In genomic region chr17:28331891-28332420, GRCh38 we compare ENCODE assay signal across 27 cellular contexts. TPM values are rescaled to one million over a fixed set of nuclear protein-coding genes. Genes with fewer than 3 reads are reported as not detected.
A peak's percentile ranks its signal among the peaks of the same experiment; 100 is the strongest.
DNase-seq lines count a peak whose midpoint lies in the region; ATAC-seq and TF ChIP-seq lines count a peak whose summit lies in the region.
"Had no signal": no experiment of that assay in that cellular context is flagged by ENCODE, and none has a peak within 500 bp of the region (broad histone marks: within the 10 kb centered on the region; RNA-seq: fewer than 3 reads in every experiment).

No MANE protein-coding gene starts in this region.

- peak in 1 of 2 experiments; percentile 47 for DNase-seq in Caco-2
- peak; percentile 39 to 71 (median 67) for DNase-seq in body of pancreas
- DNase-seq in neural progenitor cell (ENCODE audit: low spot score), result no peak
- no peak for DNase-seq in DMS 273 (lab: John Stamatoyannopoulos, UW; ENCODE audit: unreplicated experiment)
- no peak for DNase-seq in progenitor cell of endocrine pancreas (ENCODE audit: low spot score, unreplicated experiment)
- DNase-seq in left lung, result no peak
- DNase-seq: activated CD4-positive, alpha-beta T cell treated with anti-CD3 and anti-CD28 coated beads for 1 hour; activated gamma-delta T cell; DMS79; HCEC 1CT; head of caudate nucleus; MV-4-11; NCI-H1694; NCI-H69; nephron progenitor cell; psoas muscle; Right ventricle myocardium superior; stimulated activated CD4-positive, alpha-beta T cell treated with anti-CD3 and anti-CD28 coated beads, Interleukin-2, amount 100 ng/mL, for 48 hours; SW 1271 had no signal

- no TSS peak for BruUV-seq in Caco-2 (replicated peaks; lab: Mats Ljungman, UMichigan)

- H3K9me3 ChIP-seq in Caco-2 (no peaks in the 10 kb centered on the region), body of pancreas (no peaks in the 10 kb centered on the region), neural progenitor cell (ENCODE audit: low read depth) (no peaks in the 10 kb centered on the region), left lung (no peaks in the 10 kb centered on the region)
- H3K9me3 ChIP-seq: adrenal gland, psoas muscle, tibial nerve had no signal

- CTCF ChIA-PET in Caco-2 (lab: Charles Lee), result interaction anchor here (1.1 to 1.3 kb wide), 2 partner anchors 12 to 26 kb away, joined by 4 read pairs; no protein-coding TSS in a partner anchor

- H3K4me1 ChIP-seq in Caco-2, result peaks cover 40% of the 10 kb centered on the region
- H3K4me1 ChIP-seq in body of pancreas, result peaks cover 46% of the 10 kb centered on the region
- peaks cover 4% of the 10 kb centered on the region for H3K4me1 ChIP-seq in neural progenitor cell
- H3K4me1 ChIP-seq in left lung, result peaks cover 18 to 30% of the 10 kb centered on the region in 2 donors

- H3K27ac Mint-ChIP-seq in Caco-2 (ENCODE audit: unreplicated experiment), result no peak overlapping the region
- no peak overlapping the region for H3K27ac Mint-ChIP-seq in neural progenitor cell
- no peak overlapping the region for H3K27ac Mint-ChIP-seq in progenitor cell of endocrine pancreas
- H3K27ac Mint-ChIP-seq: stimulated activated naive CD8-positive, alpha-beta T cell treated with anti-CD3 and anti-CD28 coated beads, Interleukin-15, Interleukin-2, amounts not matched to agents 100 ng/mL and 50 ng/mL, for 24 hours had no signal

- H3K4me3 ChIP-seq in Caco-2 (ENCODE audit: low read depth, low read length) (no peak overlapping the region), body of pancreas (no peak overlapping the region), neural progenitor cell (no peak overlapping the region), left lung (no peak overlapping the region)
- H3K4me3 ChIP-seq: adrenal gland, psoas muscle, skin epidermis, tibial nerve had no signal

- no peak for TF ChIP-seq CTCF in Caco-2 (IDR thresholded peaks at IDR 0.05; ENCODE audit: insufficient read depth in 1 of 2, low read depth in 1 of 2, low read length in 1 of 2, severe bottlenecking in 1 of 2, unreplicated experiment in 1 of 2)
- no peak for TF ChIP-seq CTCF in body of pancreas (IDR thresholded peaks at IDR 0.05)
- no peak for TF ChIP-seq CTCF in neural progenitor cell (IDR thresholded peaks at IDR 0.05)
- TF ChIP-seq CTCF in progenitor cell of endocrine pancreas (IDR thresholded peaks at IDR 0.05; ENCODE audit: unreplicated experiment), result no peak
- TF ChIP-seq CTCF in left lung (IDR thresholded peaks at IDR 0.05), result no peak

- H3K4me1 Mint-ChIP-seq in Caco-2 (ENCODE audit: low read depth, unreplicated experiment), result peaks cover 37% of the 10 kb centered on the region
- peaks cover 35% of the 10 kb centered on the region for H3K4me1 Mint-ChIP-seq in neural progenitor cell
- H3K4me1 Mint-ChIP-seq in progenitor cell of endocrine pancreas (ENCODE audit: low read depth), result peaks cover 18% of the 10 kb centered on the region

- H3K27ac ChIP-seq in body of pancreas (peak overlapping the region in 2 of 4 donors; percentile 31 to 35), neural progenitor cell (no peak overlapping the region), left lung (no peak overlapping the region)
- H3K27ac ChIP-seq: adrenal gland, psoas muscle, skin epidermis, tibial nerve had no signal

- H3K27me3 Mint-ChIP-seq in Caco-2 (ENCODE audit: insufficient read depth, unreplicated experiment) (no peaks in the 10 kb centered on the region), neural progenitor cell (ENCODE audit: insufficient read depth, low read depth) (peaks cover 2% of the 10 kb centered on the region), progenitor cell of endocrine pancreas (no peaks in the 10 kb centered on the region)
- H3K27me3 Mint-ChIP-seq: stimulated activated naive CD8-positive, alpha-beta T cell treated with anti-CD3 and anti-CD28 coated beads, Interleukin-15, Interleukin-2, amounts not matched to agents 100 ng/mL and 50 ng/mL, for 24 hours had no signal

- peaks cover 10% of the 10 kb centered on the region for H3K36me3 ChIP-seq in Caco-2 (ENCODE audit: control insufficient read depth, insufficient read depth, low read length)
- H3K36me3 ChIP-seq in body of pancreas (replicated peaks in 1 of 2; ENCODE audit: insufficient read depth in 1 of 2, low read depth in 2 of 2), result peaks cover 4 to 9% of the 10 kb centered on the region in 2 donors
- H3K36me3 ChIP-seq in neural progenitor cell, result no peaks in the 10 kb centered on the region
- peaks cover 0 to 53% of the 10 kb centered on the region in 2 donors for H3K36me3 ChIP-seq in left lung

- no peak overlapping the region for H3K9ac ChIP-seq in neural progenitor cell

- POLR2A ChIA-PET in Caco-2 (lab: Charles Lee), result interaction anchor here (0.6 kb wide), 1 partner anchor 67 kb away, joined by 3 read pairs; no protein-coding TSS in a partner anchor

- ATAC-seq in body of pancreas (no peak), left lung (no peak)
- ATAC-seq: psoas muscle had no signal

- TF ChIP-seq POLR2A in body of pancreas (IDR thresholded peaks at IDR 0.05), result no peak

- peaks cover 50% of the 10 kb centered on the region for H3F3A ChIP-seq in neural progenitor cell (ENCODE audit: low read depth)

- H3K27me3 ChIP-seq in Caco-2 (replicated peaks; ENCODE audit: control insufficient read depth, insufficient read depth, low read length), result no peaks in the 10 kb centered on the region
- no peaks in the 10 kb centered on the region for H3K27me3 ChIP-seq in body of pancreas
- H3K27me3 ChIP-seq in neural progenitor cell, result no peaks in the 10 kb centered on the region
- H3K27me3 ChIP-seq in left lung, result no peaks in the 10 kb centered on the region
- H3K27me3 ChIP-seq: adrenal gland, tibial nerve had no signal

- H4K20me1 ChIP-seq in neural progenitor cell (ENCODE audit: low read depth), result peaks cover 20% of the 10 kb centered on the region

- WGBS in body of pancreas, 2 donors, result 43 to 46% methylated on average over 6 of the region's 6 CpGs

- intact Hi-C loops in Caco-2 (cut with micrococcal nuclease; ENCODE audit: unreplicated experiment) (loop anchor here (10.0 kb wide), 1 partner anchor 243 kb away; the partner anchor contains the start of genes ALDOC and PIGS), body of pancreas (cut with DNase I) (no loop called here), left lung (cut with DNase I) (no loop called here)

- H3K79me2 ChIP-seq in neural progenitor cell (ENCODE audit: low read depth), result peaks cover 41% of the 10 kb centered on the region

- H3K9me3 Mint-ChIP-seq in Caco-2 (ENCODE audit: unreplicated experiment), result no peaks in the 10 kb centered on the region
- H3K9me3 Mint-ChIP-seq in neural progenitor cell, result no peaks in the 10 kb centered on the region
- H3K9me3 Mint-ChIP-seq in progenitor cell of endocrine pancreas (ENCODE audit: low read depth), result no peaks in the 10 kb centered on the region
- H3K9me3 Mint-ChIP-seq: nephron progenitor cell; stimulated activated naive CD8-positive, alpha-beta T cell treated with anti-CD3 and anti-CD28 coated beads, Interleukin-15, Interleukin-2, amounts not matched to agents 100 ng/mL and 50 ng/mL, for 24 hours had no signal

- H3K36me3 Mint-ChIP-seq in Caco-2 (ENCODE audit: insufficient read depth, unreplicated experiment), result peaks cover 82% of the 10 kb centered on the region
- peaks cover 11% of the 10 kb centered on the region for H3K36me3 Mint-ChIP-seq in neural progenitor cell
- peaks cover 8% of the 10 kb centered on the region for H3K36me3 Mint-ChIP-seq in progenitor cell of endocrine pancreas (ENCODE audit: insufficient read depth)

- no peak overlapping the region for H3K4me2 ChIP-seq in neural progenitor cell

- H2AFZ ChIP-seq in neural progenitor cell (replicated peaks), result no peak overlapping the region

- H3K4me3 Mint-ChIP-seq in Caco-2 (ENCODE audit: unreplicated experiment), result peak overlapping the region; percentile 2
- H3K4me3 Mint-ChIP-seq in neural progenitor cell, result peak overlapping the region; percentile 5
- H3K4me3 Mint-ChIP-seq in progenitor cell of endocrine pancreas (ENCODE audit: low read depth), result no peak overlapping the region
- H3K4me3 Mint-ChIP-seq: stimulated activated naive CD8-positive, alpha-beta T cell treated with anti-CD3 and anti-CD28 coated beads, Interleukin-15, Interleukin-2, amounts not matched to agents 100 ng/mL and 50 ng/mL, for 24 hours had no signal

RNA-seq across cellular contexts. Expression of gene IFT20, which starts 3.3 kb away (rescaled TPM):
- total RNA-seq in Caco-2 (2022), result 86.3 and 89.9 TPM in 2 replicates
- total RNA-seq in body of pancreas, result 10 to 100 TPM; 37.9 to 42.2 TPM
- 25.7 and 68.2 TPM in 2 replicates for total RNA-seq in neural progenitor cell (ENCODE audit: low replicate concordance)
- total RNA-seq in progenitor cell of endocrine pancreas, result 35.4 and 41.0 TPM in 2 replicates
- total RNA-seq in left lung, result 10 to 100 TPM; 27.6 to 42.2 TPM

RNA-seq across cellular contexts. Expression of gene TNFAIP1, which starts 3.6 kb away (rescaled TPM):
- total RNA-seq in Caco-2 (2022), result 105 and 119 TPM in 2 replicates
- total RNA-seq in body of pancreas, result 10 to 100 TPM; 15.2 to 15.8 TPM
- 13.7 and 18.6 TPM in 2 replicates for total RNA-seq in neural progenitor cell (ENCODE audit: low replicate concordance)
- total RNA-seq in progenitor cell of endocrine pancreas, result 50.9 and 51.0 TPM in 2 replicates
- 10 to 100 TPM; 57.6 to 80.7 TPM for total RNA-seq in left lung

RNA-seq across cellular contexts. Expression of gene TMEM97, which starts 13.0 kb away (rescaled TPM):
- total RNA-seq in Caco-2 (2022) (313 and 342 TPM in 2 replicates), body of pancreas (10 to 100 TPM; 35.9 to 75.5 TPM), neural progenitor cell (ENCODE audit: low replicate concordance) (126 and 136 TPM in 2 replicates), progenitor cell of endocrine pancreas (93.8 and 102 TPM in 2 replicates), left lung (10 to 100 TPM; 27.0 to 69.3 TPM)

RNA-seq across cellular contexts. Expression of gene POLDIP2, which starts 25.4 kb away (rescaled TPM):
- total RNA-seq in Caco-2 (2022) (257 and 265 TPM in 2 replicates), body of pancreas (10 to 100 TPM; 50.8 to 54.4 TPM), neural progenitor cell (ENCODE audit: low replicate concordance) (44.6 and 65.0 TPM in 2 replicates), progenitor cell of endocrine pancreas (66.0 and 68.6 TPM in 2 replicates), left lung (10 to 100 TPM; 65.6 to 76.8 TPM)

RNA-seq across cellular contexts. Expression of gene SEBOX, which starts 33.0 kb away (rescaled TPM):
- total RNA-seq in Caco-2 (2022) (not detected in 2 replicates), body of pancreas (not detected), neural progenitor cell (ENCODE audit: low replicate concordance) (not detected in 2 replicates), progenitor cell of endocrine pancreas (not detected in 2 replicates), left lung (not detected)
- total RNA-seq: adrenal gland, bronchial epithelial cell, endothelial cell of umbilical vein, HT1080, OCI-LY7, psoas muscle, Right ventricle myocardium superior, tibial nerve had no signal

Comparison
In these comparisons a context has a peak if more than half of its experiments do, and no peak if none do; other contexts are left out.
1. DNase-seq: peak in body of pancreas (4 of 4); none in neural progenitor cell (single experiment), DMS 273 (single experiment), progenitor cell of endocrine pancreas (single experiment) and left lung (0 of 2).